8 cellular contexts compared by ENCODE assay signal in genomic region chr11:10659339-10660216, GRCh38. TPM values are rescaled to one million over a fixed set of nuclear protein-coding genes. Genes with fewer than 3 reads are reported as not detected.
DNase-seq lines count a peak whose midpoint lies in the region; ATAC-seq and TF ChIP-seq lines count a peak whose summit lies in the region.

No MANE protein-coding gene starts in this region.

- DNase-seq in Caki2 (ENCODE audit: low read depth) (peak; percentile 80), NCI-H460 (ENCODE audit: extremely low read depth, low read depth) (peak; percentile 20), epithelial cell of esophagus (ENCODE audit: low read depth) (peak; percentile 67), omental fat pad (ENCODE audit: low spot score) (no peak), NCI-H1694 treated with DMSO at 0.1 percent for 48 hours (lab: John Stamatoyannopoulos, UW) (no peak), posterior vena cava (ENCODE audit: low spot score) (no peak), NCI-H510A (lab: John Stamatoyannopoulos, UW) (no peak)
- no peak for DNase-seq in activated CD8-positive, alpha-beta memory T cell treated with anti-CD3 and anti-CD28 coated beads, Interleukin-2, amount 10 ng/mL, durations not matched to agents 7 days and 5 days

- intact Hi-C loops in posterior vena cava (cut with DNase I): no loop called here

- no peak overlapping the region for H3K4me3 Mint-ChIP-seq in activated CD8-positive, alpha-beta memory T cell treated with anti-CD3 and anti-CD28 coated beads, Interleukin-2, amount 10 ng/mL, durations not matched to agents 7 days and 5 days

- H3K4me3 ChIP-seq in epithelial cell of esophagus (ENCODE audit: low read length): no peak overlapping the region

- H3K4me1 Mint-ChIP-seq in activated CD8-positive, alpha-beta memory T cell treated with anti-CD3 and anti-CD28 coated beads, Interleukin-2, amount 10 ng/mL, durations not matched to agents 7 days and 5 days: peaks cover 40% of the 10 kb centered on the region

- no peak overlapping the region for H3K27ac Mint-ChIP-seq in activated CD8-positive, alpha-beta memory T cell treated with anti-CD3 and anti-CD28 coated beads, Interleukin-2, amount 10 ng/mL, durations not matched to agents 7 days and 5 days

- H3K36me3 Mint-ChIP-seq in activated CD8-positive, alpha-beta memory T cell treated with anti-CD3 and anti-CD28 coated beads, Interleukin-2, amount 10 ng/mL, durations not matched to agents 7 days and 5 days: no peaks in the 10 kb centered on the region

- CTCF ChIA-PET in activated CD8-positive, alpha-beta memory T cell treated with anti-CD3 and anti-CD28 coated beads, Interleukin-2, amount 10 ng/mL, durations not matched to agents 7 days and 5 days (lab: Charles Lee): interaction anchor here (1.4 to 1.9 kb wide), 2 partner anchors 246 to 253 kb away, joined by 4 to 7 read pairs; no protein-coding TSS in a partner anchor

- no peaks in the 10 kb centered on the region for H3K9me3 Mint-ChIP-seq in activated CD8-positive, alpha-beta memory T cell treated with anti-CD3 and anti-CD28 coated beads, Interleukin-2, amount 10 ng/mL, durations not matched to agents 7 days and 5 days (ENCODE audit: low read depth)

- TF ChIP-seq CTCF in epithelial cell of esophagus (IDR thresholded peaks at IDR 0.05; ENCODE audit: insufficient read depth, low read depth, low read length, missing control alignments): no peak
- TF ChIP-seq CTCF in omental fat pad (IDR thresholded peaks at IDR 0.05): no peak

- ATAC-seq in omental fat pad (ENCODE audit: low FRiP score): peak; percentile 39
- ATAC-seq in activated CD8-positive, alpha-beta memory T cell treated with anti-CD3 and anti-CD28 coated beads, Interleukin-2, amount 10 ng/mL, durations not matched to agents 7 days and 5 days: no peak

- in situ Hi-C loops in Caki2 (cut with HindIII; ENCODE audit: low pct_unique_long_range_greater_than_20kb, low sequenced_read_pairs): no loop called here

- no peaks in the 10 kb centered on the region for H3K27me3 Mint-ChIP-seq in activated CD8-positive, alpha-beta memory T cell treated with anti-CD3 and anti-CD28 coated beads, Interleukin-2, amount 10 ng/mL, durations not matched to agents 7 days and 5 days

RNA-seq across cellular contexts. Expression of gene IRAG1, which starts 34.0 kb away (rescaled TPM):
- 0.23 and 0.30 TPM in 2 replicates for total RNA-seq in Caki2 (2014; rRNA removed; shearing (Covaris generic); ENCODE audit: low replicate concordance)
- total RNA-seq in NCI-H460 (2014; rRNA removed; shearing (Covaris generic)): not detected in 2 replicates
- polyA plus RNA-seq in NCI-H460 (2014; cell fraction: nucleus; rRNA removed): not detected in 2 replicates
- total RNA-seq in omental fat pad: 10 to 100 TPM in 2 of 4 donors, 1 to 10 TPM in 2; 3.3 to 32.3 (median 7.7) TPM
- total RNA-seq in activated CD8-positive, alpha-beta memory T cell treated with anti-CD3 and anti-CD28 coated beads, Interleukin-2, amount 10 ng/mL, durations not matched to agents 7 days and 5 days: not detected
- total RNA-seq in posterior vena cava: 100 to 1,000 TPM; 348 to 366 TPM

Comparison
In these comparisons a context has a peak if more than half of its experiments do, and no peak if none do; other contexts are left out.
1. DNase-seq: peak in Caki2 (single experiment), NCI-H460 (single experiment) and epithelial cell of esophagus (single experiment); none in omental fat pad (single experiment), NCI-H1694 treated with DMSO at 0.1 percent for 48 hours (single experiment), activated CD8-positive, alpha-beta memory T cell treated with anti-CD3 and anti-CD28 coated beads, Interleukin-2, amount 10 ng/mL, durations not matched to agents 7 days and 5 days (single experiment), posterior vena cava (single experiment) and NCI-H510A (single experiment).
2. RNA of gene IRAG1, which starts 34.0 kb away (total RNA-seq): 348 to 366 TPM in posterior vena cava; 3.3 to 32.3 TPM in omental fat pad, 0.23 to 0.30 TPM in Caki2, not detected in activated CD8-positive, alpha-beta memory T cell treated with anti-CD3 and anti-CD28 coated beads, Interleukin-2, amount 10 ng/mL, durations not matched to agents 7 days and 5 days and not detected in NCI-H460; every median in the first group is over 10 times any median in the second.